ENCODE assay signal across 1 cellular context in the genomic region with DNA sequence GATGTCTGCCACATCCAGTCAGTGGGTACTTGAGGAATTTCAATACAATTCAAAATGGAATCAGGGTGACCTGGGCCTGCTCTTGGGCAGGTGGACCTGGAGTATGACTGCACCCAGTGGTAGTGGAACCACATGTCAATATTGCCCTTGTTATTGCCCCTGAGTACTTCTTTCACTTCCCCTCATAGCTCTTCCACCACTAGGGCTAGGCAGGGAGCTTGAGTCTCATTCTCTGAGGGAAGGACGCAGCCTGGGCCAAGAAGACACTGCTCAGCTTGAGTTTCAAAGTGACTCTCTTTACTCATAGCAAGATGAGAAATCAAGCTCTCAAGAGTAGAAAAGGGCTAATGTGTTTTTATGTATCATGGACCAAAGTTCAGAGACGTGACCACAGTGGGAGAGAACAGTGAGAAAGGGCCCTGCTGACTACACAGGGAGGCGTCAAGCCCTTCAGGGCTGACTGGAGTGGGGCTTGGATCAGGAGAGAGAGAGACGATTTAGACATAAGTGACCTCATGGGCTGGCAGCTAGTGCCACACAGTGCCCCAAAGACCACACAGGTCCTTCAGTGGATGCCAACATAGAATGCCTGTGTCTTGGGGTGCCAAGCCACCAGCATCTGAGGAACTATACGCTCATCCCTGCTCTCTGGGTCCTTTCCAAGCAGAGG.
TF ChIP-seq lines count a peak whose summit lies in the region.

No MANE protein-coding gene starts in this region.

TF ChIP-seq in IMR-90, 13 proteins besides CTCF, POLR2A, EP300 and RAD21:
- TF ChIP-seq CHD1 (IDR thresholded peaks at IDR 0.05; ENCODE audit: low read depth, low read length) = no peak
- no peak for TF ChIP-seq MXI1 (IDR thresholded peaks at IDR 0.05; ENCODE audit: borderline replicate concordance, low read depth, low read length)
- no peak for TF ChIP-seq RCOR1 (IDR thresholded peaks at IDR 0.05; ENCODE audit: insufficient replicate concordance, low read length)
- no peak for TF ChIP-seq MAZ (IDR thresholded peaks at IDR 0.05; ENCODE audit: borderline replicate concordance, low read depth, low read length)
- TF ChIP-seq ELK1 (IDR thresholded peaks at IDR 0.05; ENCODE audit: borderline replicate concordance, low read depth, low read length) = no peak
- no peak for TF ChIP-seq USF2 (IDR thresholded peaks at IDR 0.05; ENCODE audit: low read depth, low read length)
- TF ChIP-seq NFE2L2 (IDR thresholded peaks at IDR 0.05; ENCODE audit: low read depth, low read length) = no peak
- no peak for TF ChIP-seq FOS (IDR thresholded peaks at IDR 0.05; ENCODE audit: low read depth, low read length)
- no peak for TF ChIP-seq CEBPB (IDR thresholded peaks at IDR 0.05; ENCODE audit: low read depth, low read length)
- no peak for TF ChIP-seq SMC3 (IDR thresholded peaks at IDR 0.05; ENCODE audit: low read depth, low read length)
- no peak for TF ChIP-seq MAFK (IDR thresholded peaks at IDR 0.05; ENCODE audit: low read depth, low read length)
- TF ChIP-seq RFX5 (IDR thresholded peaks at IDR 0.05; ENCODE audit: low read depth, low read length) = no peak
- TF ChIP-seq BHLHE40 (IDR thresholded peaks at IDR 0.05; ENCODE audit: low read depth, low read length) = no peak
